Comparison of ENCODE assay signal across 7 cellular contexts in the genomic region with DNA sequence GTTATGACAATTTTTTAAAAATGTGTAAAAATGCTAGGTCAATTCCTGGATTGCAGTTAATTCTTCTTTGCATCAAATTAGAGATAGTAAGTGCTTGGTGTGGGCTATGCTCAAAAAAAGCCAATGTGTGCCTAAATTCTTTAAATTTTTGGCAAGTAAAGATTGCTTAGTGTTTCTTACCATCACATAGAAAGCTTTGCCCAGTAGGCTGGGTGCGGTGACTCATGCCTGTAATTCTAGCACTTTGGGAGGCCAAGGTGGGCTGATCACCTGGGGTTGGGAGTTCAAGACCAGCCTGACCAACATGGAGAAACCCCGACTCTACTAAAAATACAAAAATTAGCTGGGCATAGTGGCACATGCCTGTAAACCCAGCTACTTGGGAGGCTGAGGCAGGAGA.
DNase-seq lines count a peak whose midpoint lies in the region; ATAC-seq, FAIRE-seq and TF ChIP-seq lines count a peak whose summit lies in the region.
"Not testable (repeated sequence)": the region's sequence is repeated elsewhere in the genome, so short reads cannot be mapped to it uniquely, and the experiment has no call there.

No MANE protein-coding gene starts in this region.

- H3K4me3 Mint-ChIP-seq in nephron progenitor cell = not testable (repeated sequence)

- TF ChIP-seq POLR2A in A549 (IDR thresholded peaks at IDR 0.05; ENCODE audit: low read length) = not testable (repeated sequence)

- POLR2A ChIA-PET in A549 (lab: Yijun Ruan, JAX) = not testable (repeated sequence)

- not testable (repeated sequence) for H3K79me1 ChIP-seq in mesenchymal stem cell (replicated peaks; ENCODE audit: low read length, poor library complexity, severe bottlenecking)

- H2BK15ac ChIP-seq in mesenchymal stem cell (ENCODE audit: low read depth, poor library complexity, severe bottlenecking) = not testable (repeated sequence)

- TF ChIP-seq EP300 in A549 (IDR thresholded peaks at IDR 0.05) = not testable (repeated sequence)

- H3K14ac ChIP-seq in mesenchymal stem cell (ENCODE audit: low read length in 2 of 2) = not testable (repeated sequence)

- CTCF ChIA-PET in A549 (lab: Yijun Ruan, JAX) = interaction anchor here (0.9 to 3.5 kb wide), 5 partner anchors 9 to 149 kb away, joined by 3 to 15 read pairs (median 3); no protein-coding TSS in a partner anchor

- not testable (repeated sequence) for H3K23ac ChIP-seq in mesenchymal stem cell (ENCODE audit: low read length in 2 of 2)

- H3K27ac Mint-ChIP-seq in nephron progenitor cell = peak overlapping the region; percentile 69

- not testable (repeated sequence) for H2AFZ ChIP-seq in mesenchymal stem cell (ENCODE audit: low read depth, low read length)

- not testable (repeated sequence) for H4K8ac ChIP-seq in mesenchymal stem cell (ENCODE audit: low read length)

- peaks cover 15% of the 10 kb centered on the region for H3K9me3 Mint-ChIP-seq in nephron progenitor cell

- H3K9ac ChIP-seq in mesenchymal stem cell (ENCODE audit: low read length) = not testable (repeated sequence)

- not testable (repeated sequence) for H3K36me3 ChIP-seq in mesenchymal stem cell (ENCODE audit: control insufficient read depth in 1 of 2, insufficient read depth in 2 of 2, low read depth in 1 of 2, low read length in 2 of 2)

- not testable (repeated sequence) for H3K4me1 Mint-ChIP-seq in nephron progenitor cell

- not testable (repeated sequence) for H3K36me3 Mint-ChIP-seq in nephron progenitor cell (ENCODE audit: low read depth)

- WGBS in A549 (ENCODE audit: missing lambda C conversion rate) = 63% methylated on average over 2 of the region's 2 CpGs
- 100% methylated on average over 1 of the region's 2 CpGs for WGBS in mesenchymal stem cell

- H3K18ac ChIP-seq in mesenchymal stem cell (ENCODE audit: low read depth in 1 of 2, low read length in 2 of 2) = not testable (repeated sequence)

- not testable (repeated sequence) for TF ChIP-seq CTCF in A549 (IDR thresholded peaks at IDR 0.05); nephron progenitor cell (IDR thresholded peaks at IDR 0.05)

- peak overlapping the region; percentile 57 for H3K4me2 ChIP-seq in A549
- not testable (repeated sequence) for H3K4me2 ChIP-seq in mesenchymal stem cell (ENCODE audit: low read length, poor library complexity, severe bottlenecking)

- not testable (repeated sequence) for H2AK5ac ChIP-seq in mesenchymal stem cell (ENCODE audit: low read length, severe bottlenecking)

- H3K27ac ChIP-seq in A549 (peak overlapping the region in 1 of 2 experiments; percentile 4; a peak in 1 of 6 replicates), mesenchymal stem cell (ENCODE audit: low read length, poor library complexity, severe bottlenecking) (peak overlapping the region; percentile 84)

- not testable (repeated sequence) for H3K4me3 ChIP-seq in A549; mesenchymal stem cell (ENCODE audit: insufficient read depth in 1 of 2, low read depth in 1 of 2, low read length in 2 of 2)

- not testable (repeated sequence) for FAIRE-seq in A549 (lab: Jason Lieb, UNC)
- peak; percentile 33 for FAIRE-seq in HTR-8/SVneo (lab: Jason Lieb, UNC)

- H2BK120ac ChIP-seq in mesenchymal stem cell (ENCODE audit: low read depth, low read length) = not testable (repeated sequence)

- H3K4me1 ChIP-seq in A549 = peaks cover 26% of the 10 kb centered on the region
- not testable (repeated sequence) for H3K4me1 ChIP-seq in mesenchymal stem cell (ENCODE audit: control insufficient read depth, insufficient read depth, low read depth, low read length)

- DNase-seq in A549 (ENCODE audit: low read depth in 1 of 2, low spot score in 1 of 2); HTR-8/SVneo (ENCODE audit: insufficient read length, low spot score); mesenchymal stem cell; nephron progenitor cell: not testable (repeated sequence)
- DNase-seq in EL (peak; percentile 50), NCI-H226 (peak; percentile 74), astrocyte of the hippocampus (ENCODE audit: low read depth, low spot score) (peak; percentile 20)

- not testable (repeated sequence) for H3K4ac ChIP-seq in mesenchymal stem cell (ENCODE audit: low read depth in 1 of 2, low read length in 2 of 2)

- not testable (repeated sequence) for H3K27me3 Mint-ChIP-seq in nephron progenitor cell (ENCODE audit: low read depth, poor library complexity)

- not testable (repeated sequence) for H2BK12ac ChIP-seq in mesenchymal stem cell (ENCODE audit: low read length in 2 of 2)

- not testable (repeated sequence) for ATAC-seq in A549

- TF ChIP-seq RAD21 in A549 (conservative IDR thresholded peaks at IDR 0.05 in 1 of 2, IDR thresholded peaks at IDR 0.05 in 1 of 2) = not testable (repeated sequence)

- H3K9me3 ChIP-seq in A549; mesenchymal stem cell (ENCODE audit: control insufficient read depth, low read length): not testable (repeated sequence)

- peaks cover 0 to 32% of the 10 kb centered on the region in 2 experiments for H3K27me3 ChIP-seq in mesenchymal stem cell (ENCODE audit: control insufficient read depth in 1 of 2, insufficient read depth in 1 of 2, low read length in 2 of 2)

- H4K91ac ChIP-seq in mesenchymal stem cell (ENCODE audit: low read length) = not testable (repeated sequence)

- H2BK5ac ChIP-seq in mesenchymal stem cell (ENCODE audit: low read depth, low read length, poor library complexity, severe bottlenecking) = not testable (repeated sequence)

TF ChIP-seq in A549, 52 proteins besides CTCF, POLR2A, EP300 and RAD21:
- TF ChIP-seq FOSL2 (IDR thresholded peaks at IDR 0.05) = not testable (repeated sequence)
- TF ChIP-seq FOSL2 (CRISPR knock-in tag; IDR thresholded peaks at IDR 0.05) = peak; percentile 59; the same call in 1 of the 2 replicates
